1 cellular context compared by ENCODE assay signal in the genomic region with DNA sequence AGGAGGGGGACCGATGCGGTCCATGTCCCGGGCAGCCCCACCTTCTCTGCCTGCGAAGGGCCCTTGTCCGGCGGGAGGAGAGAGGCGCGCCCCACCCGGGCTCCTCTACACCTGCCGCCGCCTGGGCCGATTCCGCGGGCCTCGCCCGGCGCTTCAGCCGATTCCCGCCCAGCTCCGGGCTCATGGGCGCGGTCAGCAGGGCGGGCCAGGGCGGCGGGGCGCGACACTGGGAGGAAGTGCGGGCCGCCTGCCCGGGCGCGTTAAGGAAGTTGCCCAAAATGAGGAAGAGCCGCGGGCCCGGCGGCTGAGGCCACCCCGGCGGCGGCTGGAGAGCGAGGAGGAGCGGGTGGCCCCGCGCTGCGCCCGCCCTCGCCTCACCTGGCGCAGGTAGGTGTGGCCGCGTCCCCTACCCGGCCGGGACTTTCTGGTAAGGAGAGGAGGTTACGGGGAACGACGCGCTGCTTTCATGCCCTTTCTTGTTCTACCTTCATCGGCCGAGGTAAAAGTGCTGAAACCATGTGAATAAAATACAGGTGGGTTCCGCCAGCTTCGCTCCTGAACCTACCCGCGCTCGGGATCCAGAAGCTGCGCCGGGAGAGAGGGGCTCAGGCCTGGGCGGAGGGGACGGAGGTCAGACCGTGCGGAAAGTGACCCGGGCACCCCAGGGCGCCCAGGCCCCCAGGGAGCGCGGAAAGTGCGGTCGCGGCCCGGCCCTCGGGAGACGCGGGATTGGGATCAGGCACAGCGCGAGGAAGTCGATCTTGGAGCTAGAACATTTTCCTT.
TF ChIP-seq lines count a peak whose summit lies in the region.

A gene (plus strand): TSS at position 313 of the 783 bp plus-strand sequence. CDS start 42,080 bp downstream, outside the sequence.

TF ChIP-seq in HEK293, 187 proteins besides CTCF, POLR2A, EP300 and RAD21 (continued from another document and continues in another):
- TF ChIP-seq, protein P1, sequence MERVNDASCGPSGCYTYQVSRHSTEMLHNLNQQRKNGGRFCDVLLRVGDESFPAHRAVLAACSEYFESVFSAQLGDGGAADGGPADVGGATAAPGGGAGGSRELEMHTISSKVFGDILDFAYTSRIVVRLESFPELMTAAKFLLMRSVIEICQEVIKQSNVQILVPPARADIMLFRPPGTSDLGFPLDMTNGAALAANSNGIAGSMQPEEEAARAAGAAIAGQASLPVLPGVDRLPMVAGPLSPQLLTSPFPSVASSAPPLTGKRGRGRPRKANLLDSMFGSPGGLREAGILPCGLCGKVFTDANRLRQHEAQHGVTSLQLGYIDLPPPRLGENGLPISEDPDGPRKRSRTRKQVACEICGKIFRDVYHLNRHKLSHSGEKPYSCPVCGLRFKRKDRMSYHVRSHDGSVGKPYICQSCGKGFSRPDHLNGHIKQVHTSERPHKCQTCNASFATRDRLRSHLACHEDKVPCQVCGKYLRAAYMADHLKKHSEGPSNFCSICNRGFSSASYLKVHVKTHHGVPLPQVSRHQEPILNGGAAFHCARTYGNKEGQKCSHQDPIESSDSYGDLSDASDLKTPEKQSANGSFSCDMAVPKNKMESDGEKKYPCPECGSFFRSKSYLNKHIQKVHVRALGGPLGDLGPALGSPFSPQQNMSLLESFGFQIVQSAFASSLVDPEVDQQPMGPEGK (tag by site-specific recombination; IDR thresholded peaks at IDR 0.05), result peak; percentile 50
- TF ChIP-seq ZNF76 (tag by site-specific recombination; IDR thresholded peaks at IDR 0.05; ENCODE audit: borderline replicate concordance, low read depth), result no peak; the same call in 1 of the 2 replicates
- no peak for TF ChIP-seq ZNF274 (IDR thresholded peaks at IDR 0.05; ENCODE audit: low read length)
- TF ChIP-seq ZNF274 (tag by site-specific recombination; IDR thresholded peaks at IDR 0.05; ENCODE audit: borderline replicate concordance), result no peak
- TF ChIP-seq, protein P2, sequence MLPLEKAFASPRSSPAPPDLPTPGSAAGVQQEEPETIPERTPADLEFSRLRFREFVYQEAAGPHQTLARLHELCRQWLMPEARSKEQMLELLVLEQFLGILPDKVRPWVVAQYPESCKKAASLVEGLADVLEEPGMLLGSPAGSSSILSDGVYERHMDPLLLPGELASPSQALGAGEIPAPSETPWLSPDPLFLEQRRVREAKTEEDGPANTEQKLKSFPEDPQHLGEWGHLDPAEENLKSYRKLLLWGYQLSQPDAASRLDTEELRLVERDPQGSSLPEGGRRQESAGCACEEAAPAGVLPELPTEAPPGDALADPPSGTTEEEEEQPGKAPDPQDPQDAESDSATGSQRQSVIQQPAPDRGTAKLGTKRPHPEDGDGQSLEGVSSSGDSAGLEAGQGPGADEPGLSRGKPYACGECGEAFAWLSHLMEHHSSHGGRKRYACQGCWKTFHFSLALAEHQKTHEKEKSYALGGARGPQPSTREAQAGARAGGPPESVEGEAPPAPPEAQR (tag by site-specific recombination; IDR thresholded peaks at IDR 0.05), result no peak
- TF ChIP-seq, protein P3, sequence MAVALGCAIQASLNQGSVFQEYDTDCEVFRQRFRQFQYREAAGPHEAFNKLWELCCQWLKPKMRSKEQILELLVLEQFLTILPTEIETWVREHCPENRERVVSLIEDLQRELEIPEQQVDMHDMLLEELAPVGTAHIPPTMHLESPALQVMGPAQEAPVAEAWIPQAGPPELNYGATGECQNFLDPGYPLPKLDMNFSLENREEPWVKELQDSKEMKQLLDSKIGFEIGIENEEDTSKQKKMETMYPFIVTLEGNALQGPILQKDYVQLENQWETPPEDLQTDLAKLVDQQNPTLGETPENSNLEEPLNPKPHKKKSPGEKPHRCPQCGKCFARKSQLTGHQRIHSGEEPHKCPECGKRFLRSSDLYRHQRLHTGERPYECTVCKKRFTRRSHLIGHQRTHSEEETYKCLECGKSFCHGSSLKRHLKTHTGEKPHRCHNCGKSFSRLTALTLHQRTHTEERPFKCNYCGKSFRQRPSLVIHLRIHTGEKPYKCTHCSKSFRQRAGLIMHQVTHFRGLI (tag by site-specific recombination; IDR thresholded peaks at IDR 0.05), result peak; percentile 66
- TF ChIP-seq, protein P4, sequence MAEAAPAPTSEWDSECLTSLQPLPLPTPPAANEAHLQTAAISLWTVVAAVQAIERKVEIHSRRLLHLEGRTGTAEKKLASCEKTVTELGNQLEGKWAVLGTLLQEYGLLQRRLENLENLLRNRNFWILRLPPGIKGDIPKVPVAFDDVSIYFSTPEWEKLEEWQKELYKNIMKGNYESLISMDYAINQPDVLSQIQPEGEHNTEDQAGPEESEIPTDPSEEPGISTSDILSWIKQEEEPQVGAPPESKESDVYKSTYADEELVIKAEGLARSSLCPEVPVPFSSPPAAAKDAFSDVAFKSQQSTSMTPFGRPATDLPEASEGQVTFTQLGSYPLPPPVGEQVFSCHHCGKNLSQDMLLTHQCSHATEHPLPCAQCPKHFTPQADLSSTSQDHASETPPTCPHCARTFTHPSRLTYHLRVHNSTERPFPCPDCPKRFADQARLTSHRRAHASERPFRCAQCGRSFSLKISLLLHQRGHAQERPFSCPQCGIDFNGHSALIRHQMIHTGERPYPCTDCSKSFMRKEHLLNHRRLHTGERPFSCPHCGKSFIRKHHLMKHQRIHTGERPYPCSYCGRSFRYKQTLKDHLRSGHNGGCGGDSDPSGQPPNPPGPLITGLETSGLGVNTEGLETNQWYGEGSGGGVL (tag by site-specific recombination; IDR thresholded peaks at IDR 0.05), result no peak
- TF ChIP-seq GLI2 (tag by site-specific recombination; IDR thresholded peaks at IDR 0.05; ENCODE audit: borderline replicate concordance, low read depth), result no peak
- TF ChIP-seq ZNF792 (tag by site-specific recombination; IDR thresholded peaks at IDR 0.05), result no peak
- TF ChIP-seq ZNF114 (tag by site-specific recombination; IDR thresholded peaks at IDR 0.05), result no peak
- TF ChIP-seq ZNF433 (tag by site-specific recombination; IDR thresholded peaks at IDR 0.05; ENCODE audit: low read depth), result no peak
- TF ChIP-seq ZNF350 (tag by site-specific recombination; IDR thresholded peaks at IDR 0.05), result no peak
- peak; percentile 99 for TF ChIP-seq ZNF423 (tag by site-specific recombination; IDR thresholded peaks at IDR 0.05)
- TF ChIP-seq, protein P5, sequence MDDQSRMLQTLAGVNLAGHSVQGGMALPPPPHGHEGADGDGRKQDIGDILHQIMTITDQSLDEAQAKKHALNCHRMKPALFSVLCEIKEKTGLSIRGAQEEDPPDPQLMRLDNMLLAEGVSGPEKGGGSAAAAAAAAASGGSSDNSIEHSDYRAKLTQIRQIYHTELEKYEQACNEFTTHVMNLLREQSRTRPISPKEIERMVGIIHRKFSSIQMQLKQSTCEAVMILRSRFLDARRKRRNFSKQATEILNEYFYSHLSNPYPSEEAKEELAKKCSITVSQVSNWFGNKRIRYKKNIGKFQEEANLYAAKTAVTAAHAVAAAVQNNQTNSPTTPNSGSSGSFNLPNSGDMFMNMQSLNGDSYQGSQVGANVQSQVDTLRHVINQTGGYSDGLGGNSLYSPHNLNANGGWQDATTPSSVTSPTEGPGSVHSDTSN (CRISPR knock-in tag; IDR thresholded peaks at IDR 0.05), result peak; percentile 84; the same call in 1 of the 2 replicates
- TF ChIP-seq, protein P6, sequence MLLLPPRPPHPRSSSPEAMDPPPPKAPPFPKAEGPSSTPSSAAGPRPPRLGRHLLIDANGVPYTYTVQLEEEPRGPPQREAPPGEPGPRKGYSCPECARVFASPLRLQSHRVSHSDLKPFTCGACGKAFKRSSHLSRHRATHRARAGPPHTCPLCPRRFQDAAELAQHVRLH (tag by site-specific recombination; IDR thresholded peaks at IDR 0.05), result no peak
- peak; percentile 37; the same call in 1 of the 2 replicates for TF ChIP-seq ZBTB17 (tag by site-specific recombination; IDR thresholded peaks at IDR 0.05)
- TF ChIP-seq, protein P7, sequence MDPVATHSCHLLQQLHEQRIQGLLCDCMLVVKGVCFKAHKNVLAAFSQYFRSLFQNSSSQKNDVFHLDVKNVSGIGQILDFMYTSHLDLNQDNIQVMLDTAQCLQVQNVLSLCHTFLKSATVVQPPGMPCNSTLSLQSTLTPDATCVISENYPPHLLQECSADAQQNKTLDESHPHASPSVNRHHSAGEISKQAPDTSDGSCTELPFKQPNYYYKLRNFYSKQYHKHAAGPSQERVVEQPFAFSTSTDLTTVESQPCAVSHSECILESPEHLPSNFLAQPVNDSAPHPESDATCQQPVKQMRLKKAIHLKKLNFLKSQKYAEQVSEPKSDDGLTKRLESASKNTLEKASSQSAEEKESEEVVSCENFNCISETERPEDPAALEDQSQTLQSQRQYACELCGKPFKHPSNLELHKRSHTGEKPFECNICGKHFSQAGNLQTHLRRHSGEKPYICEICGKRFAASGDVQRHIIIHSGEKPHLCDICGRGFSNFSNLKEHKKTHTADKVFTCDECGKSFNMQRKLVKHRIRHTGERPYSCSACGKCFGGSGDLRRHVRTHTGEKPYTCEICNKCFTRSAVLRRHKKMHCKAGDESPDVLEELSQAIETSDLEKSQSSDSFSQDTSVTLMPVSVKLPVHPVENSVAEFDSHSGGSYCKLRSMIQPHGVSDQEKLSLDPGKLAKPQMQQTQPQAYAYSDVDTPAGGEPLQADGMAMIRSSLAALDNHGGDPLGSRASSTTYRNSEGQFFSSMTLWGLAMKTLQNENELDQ (tag by site-specific recombination; IDR thresholded peaks at IDR 0.05; ENCODE audit: low read depth), result no peak
- peak; percentile 76 for TF ChIP-seq IKZF3 (tag by site-specific recombination; IDR thresholded peaks at IDR 0.05)
- TF ChIP-seq ZNF302 (tag by site-specific recombination; IDR thresholded peaks at IDR 0.05; ENCODE audit: low read depth), result no peak
- TF ChIP-seq, protein P8, sequence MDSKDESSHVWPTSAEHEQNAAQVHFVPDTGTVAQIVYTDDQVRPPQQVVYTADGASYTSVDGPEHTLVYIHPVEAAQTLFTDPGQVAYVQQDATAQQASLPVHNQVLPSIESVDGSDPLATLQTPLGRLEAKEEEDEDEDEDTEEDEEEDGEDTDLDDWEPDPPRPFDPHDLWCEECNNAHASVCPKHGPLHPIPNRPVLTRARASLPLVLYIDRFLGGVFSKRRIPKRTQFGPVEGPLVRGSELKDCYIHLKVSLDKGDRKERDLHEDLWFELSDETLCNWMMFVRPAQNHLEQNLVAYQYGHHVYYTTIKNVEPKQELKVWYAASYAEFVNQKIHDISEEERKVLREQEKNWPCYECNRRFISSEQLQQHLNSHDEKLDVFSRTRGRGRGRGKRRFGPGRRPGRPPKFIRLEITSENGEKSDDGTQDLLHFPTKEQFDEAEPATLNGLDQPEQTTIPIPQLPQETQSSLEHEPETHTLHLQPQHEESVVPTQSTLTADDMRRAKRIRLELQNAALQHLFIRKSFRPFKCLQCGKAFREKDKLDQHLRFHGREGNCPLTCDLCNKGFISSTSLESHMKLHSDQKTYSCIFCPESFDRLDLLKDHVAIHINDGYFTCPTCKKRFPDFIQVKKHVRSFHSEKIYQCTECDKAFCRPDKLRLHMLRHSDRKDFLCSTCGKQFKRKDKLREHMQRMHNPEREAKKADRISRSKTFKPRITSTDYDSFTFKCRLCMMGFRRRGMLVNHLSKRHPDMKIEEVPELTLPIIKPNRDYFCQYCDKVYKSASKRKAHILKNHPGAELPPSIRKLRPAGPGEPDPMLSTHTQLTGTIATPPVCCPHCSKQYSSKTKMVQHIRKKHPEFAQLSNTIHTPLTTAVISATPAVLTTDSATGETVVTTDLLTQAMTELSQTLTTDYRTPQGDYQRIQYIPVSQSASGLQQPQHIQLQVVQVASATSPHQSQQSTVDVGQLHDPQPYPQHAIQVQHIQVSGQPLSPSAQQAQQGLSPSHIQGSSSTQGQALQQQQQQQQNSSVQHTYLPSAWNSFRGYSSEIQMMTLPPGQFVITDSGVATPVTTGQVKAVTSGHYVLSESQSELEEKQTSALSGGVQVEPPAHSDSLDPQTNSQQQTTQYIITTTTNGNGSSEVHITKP (tag by site-specific recombination; IDR thresholded peaks at IDR 0.05), result no peak
- TF ChIP-seq, protein P9, sequence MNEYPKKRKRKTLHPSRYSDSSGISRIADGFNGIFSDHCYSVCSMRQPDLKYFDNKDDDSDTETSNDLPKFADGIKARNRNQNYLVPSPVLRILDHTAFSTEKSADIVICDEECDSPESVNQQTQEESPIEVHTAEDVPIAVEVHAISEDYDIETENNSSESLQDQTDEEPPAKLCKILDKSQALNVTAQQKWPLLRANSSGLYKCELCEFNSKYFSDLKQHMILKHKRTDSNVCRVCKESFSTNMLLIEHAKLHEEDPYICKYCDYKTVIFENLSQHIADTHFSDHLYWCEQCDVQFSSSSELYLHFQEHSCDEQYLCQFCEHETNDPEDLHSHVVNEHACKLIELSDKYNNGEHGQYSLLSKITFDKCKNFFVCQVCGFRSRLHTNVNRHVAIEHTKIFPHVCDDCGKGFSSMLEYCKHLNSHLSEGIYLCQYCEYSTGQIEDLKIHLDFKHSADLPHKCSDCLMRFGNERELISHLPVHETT (tag by site-specific recombination; IDR thresholded peaks at IDR 0.05), result no peak
- TF ChIP-seq ZNF785 (tag by site-specific recombination; IDR thresholded peaks at IDR 0.05), result no peak
- peak; percentile 89 for TF ChIP-seq ZNF335 (tag by site-specific recombination; conservative IDR thresholded peaks at IDR 0.05)
- peak; percentile 35; the same call in 1 of the 2 replicates for TF ChIP-seq SP2 (tag by site-specific recombination; IDR thresholded peaks at IDR 0.05)
- TF ChIP-seq, protein P10, sequence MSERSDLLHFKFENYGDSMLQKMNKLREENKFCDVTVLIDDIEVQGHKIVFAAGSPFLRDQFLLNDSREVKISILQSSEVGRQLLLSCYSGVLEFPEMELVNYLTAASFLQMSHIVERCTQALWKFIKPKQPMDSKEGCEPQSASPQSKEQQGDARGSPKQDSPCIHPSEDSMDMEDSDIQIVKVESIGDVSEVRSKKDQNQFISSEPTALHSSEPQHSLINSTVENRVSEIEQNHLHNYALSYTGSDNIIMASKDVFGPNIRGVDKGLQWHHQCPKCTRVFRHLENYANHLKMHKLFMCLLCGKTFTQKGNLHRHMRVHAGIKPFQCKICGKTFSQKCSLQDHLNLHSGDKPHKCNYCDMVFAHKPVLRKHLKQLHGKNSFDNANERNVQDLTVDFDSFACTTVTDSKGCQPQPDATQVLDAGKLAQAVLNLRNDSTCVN (tag by site-specific recombination; optimal IDR thresholded peaks at IDR 0.05), result peak; percentile 79
- TF ChIP-seq ZNF155 (tag by site-specific recombination; IDR thresholded peaks at IDR 0.05), result no peak
- no peak for TF ChIP-seq ZNF169 (tag by site-specific recombination; IDR thresholded peaks at IDR 0.05)
- TF ChIP-seq SP3 (tag by site-specific recombination; IDR thresholded peaks at IDR 0.05), result peak; percentile 46; the same call in 1 of the 2 replicates
- TF ChIP-seq ZSCAN23 (tag by site-specific recombination; IDR thresholded peaks at IDR 0.05), result no peak
- TF ChIP-seq, protein P11, sequence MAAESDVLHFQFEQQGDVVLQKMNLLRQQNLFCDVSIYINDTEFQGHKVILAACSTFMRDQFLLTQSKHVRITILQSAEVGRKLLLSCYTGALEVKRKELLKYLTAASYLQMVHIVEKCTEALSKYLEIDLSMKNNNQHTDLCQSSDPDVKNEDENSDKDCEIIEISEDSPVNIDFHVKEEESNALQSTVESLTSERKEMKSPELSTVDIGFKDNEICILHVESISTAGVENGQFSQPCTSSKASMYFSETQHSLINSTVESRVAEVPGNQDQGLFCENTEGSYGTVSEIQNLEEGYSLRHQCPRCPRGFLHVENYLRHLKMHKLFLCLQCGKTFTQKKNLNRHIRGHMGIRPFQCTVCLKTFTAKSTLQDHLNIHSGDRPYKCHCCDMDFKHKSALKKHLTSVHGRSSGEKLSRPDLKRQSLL (tag by site-specific recombination; IDR thresholded peaks at IDR 0.05), result peak; percentile 74; the same call in 1 of the 2 replicates
- no peak for TF ChIP-seq SCRT2 (tag by site-specific recombination; IDR thresholded peaks at IDR 0.05)
- TF ChIP-seq MYNN (tag by site-specific recombination; IDR thresholded peaks at IDR 0.05; ENCODE audit: borderline replicate concordance), result no peak
- no peak for TF ChIP-seq ZNF571 (tag by site-specific recombination; IDR thresholded peaks at IDR 0.05)
- TF ChIP-seq ZNF660 (tag by site-specific recombination; IDR thresholded peaks at IDR 0.05), result peak; percentile 56
- TF ChIP-seq ZXDB (tag by site-specific recombination; IDR thresholded peaks at IDR 0.05), result 0 out of 2 replicates have a peak, but pooled peaks have one; percentile 7
- TF ChIP-seq KLF7 (tag by site-specific recombination; IDR thresholded peaks at IDR 0.05; ENCODE audit: borderline replicate concordance), result peak; percentile 40; the same call in 1 of the 2 replicates
